8 cellular contexts compared by ENCODE assay signal in genomic region chr2:61178603-61179545, GRCh38. TPM values are rescaled to one million over a fixed set of nuclear protein-coding genes. Genes with fewer than 3 reads are reported as not detected.
A peak's percentile ranks its signal among the peaks of the same experiment; 100 is the strongest.
DNase-seq lines count a peak whose midpoint lies in the region; ATAC-seq, FAIRE-seq and TF ChIP-seq lines count a peak whose summit lies in the region.

No MANE protein-coding gene starts in this region.

- DNase-seq in AG04450 (ENCODE audit: low read depth, low spot score): no peak
- no peak for DNase-seq in HFF-Myc (ENCODE audit: extremely low read depth, low read depth)
- peak; percentile 30 for DNase-seq in astrocyte (ENCODE audit: low read depth)
- no peak for DNase-seq in memory B cell (ENCODE audit: low spot score in 2 of 2)
- no peak for DNase-seq in left colon
- no peak for DNase-seq in AG08396 (ENCODE audit: low spot score)
- no peak for DNase-seq in HUDEP-2 (lab: John Stamatoyannopoulos, UW; ENCODE audit: unreplicated experiment in 76 of 76)

- H2AFZ ChIP-seq in astrocyte (ENCODE audit: low read depth, low read length): no peak overlapping the region

- intact Hi-C loops in left colon (cut with DNase I, micrococcal nuclease): loop anchor here in 1 of 2 donors (10.0 kb wide), 1 partner anchor 304 kb away; no protein-coding TSS in a partner anchor

- ATAC-seq in memory B cell (ENCODE audit: low read depth) (no peak), left colon (no peak), GM18867 (IDR thresholded peaks at IDR 0.05; ENCODE audit: unreplicated experiment) (no peak)

- H3K9me3 Mint-ChIP-seq in astrocyte (ENCODE audit: unreplicated experiment) (peaks cover 2% of the 10 kb centered on the region), memory B cell (no peaks in the 10 kb centered on the region)

- peaks cover 39% of the 10 kb centered on the region for H3K4me1 ChIP-seq in astrocyte (ENCODE audit: insufficient read depth, low read length)

- H3K27ac ChIP-seq in AG04450 (ENCODE audit: low read depth, low read length): peak overlapping the region; percentile 52
- H3K27ac ChIP-seq in astrocyte (ENCODE audit: low read depth, low read length): peak overlapping the region; percentile 1

- H3K4me1 Mint-ChIP-seq in astrocyte (ENCODE audit: low read depth, unreplicated experiment) (peaks cover 34% of the 10 kb centered on the region), memory B cell (peaks cover 51% of the 10 kb centered on the region)

- POLR2A ChIA-PET in AG04450 (lab: Yijun Ruan, JAX): interaction anchor here (1.3 to 1.4 kb wide), 3 partner anchors 34 to 358 kb away, joined by 3 to 4 read pairs (median 3); no protein-coding TSS in a partner anchor

- TF ChIP-seq CTCF in AG04450 (IDR thresholded peaks at IDR 0.05; ENCODE audit: low read depth, low read length) (no peak), HFF-Myc (IDR thresholded peaks at IDR 0.05; ENCODE audit: low read depth, low read length, missing control alignments) (no peak), astrocyte (IDR thresholded peaks at IDR 0.05; ENCODE audit: insufficient read depth, low read depth, low read length) (no peak)

- CTCF ChIA-PET in AG04450 (lab: Charles Lee): no interaction called here

- H3K9me3 ChIP-seq in AG04450 (ENCODE audit: control insufficient read depth, insufficient read depth, low read length) (peaks cover 3% of the 10 kb centered on the region; the same call in 1 of the 2 replicates), astrocyte (ENCODE audit: insufficient read depth, low read depth, low read length) (no peaks in the 10 kb centered on the region)

- H3K27me3 ChIP-seq in AG04450 (ENCODE audit: control insufficient read depth, insufficient read depth, low read length) (no peaks in the 10 kb centered on the region), astrocyte (ENCODE audit: insufficient read depth, low read length) (no peaks in the 10 kb centered on the region)

- H3K36me3 Mint-ChIP-seq in astrocyte (ENCODE audit: low read depth, unreplicated experiment): peaks cover 5% of the 10 kb centered on the region
- H3K36me3 Mint-ChIP-seq in memory B cell: peaks cover 8% of the 10 kb centered on the region

- H4K20me1 ChIP-seq in astrocyte (ENCODE audit: insufficient read depth, low read length): peaks cover 10% of the 10 kb centered on the region

- peaks cover 14% of the 10 kb centered on the region for H3K36me3 ChIP-seq in astrocyte (ENCODE audit: insufficient read depth, low read length)

- H3K27ac Mint-ChIP-seq in astrocyte (ENCODE audit: unreplicated experiment) (peak overlapping the region; percentile 83), memory B cell (peak overlapping the region; percentile 94)

- H3K9ac ChIP-seq in astrocyte (ENCODE audit: low read length): peak overlapping the region; percentile 3

- H3K4me3 Mint-ChIP-seq in astrocyte (ENCODE audit: unreplicated experiment): peak overlapping the region; percentile 86
- peak overlapping the region; percentile 96 for H3K4me3 Mint-ChIP-seq in memory B cell

- no peak for FAIRE-seq in astrocyte (lab: Jason Lieb, UNC)

- peak overlapping the region; percentile 71 for H3K4me3 ChIP-seq in AG04450 (ENCODE audit: low read depth, low read length)
- H3K4me3 ChIP-seq in HFF-Myc (replicated peaks; ENCODE audit: low read depth, low read length): peak overlapping the region; percentile 59
- H3K4me3 ChIP-seq in astrocyte (ENCODE audit: insufficient read depth, low read depth, low read length): peak overlapping the region; percentile 66

- peaks cover 6% of the 10 kb centered on the region for H3K27me3 Mint-ChIP-seq in astrocyte (ENCODE audit: low read depth, unreplicated experiment)
- H3K27me3 Mint-ChIP-seq in memory B cell: no peaks in the 10 kb centered on the region

- peak overlapping the region; percentile 85 for H3K4me2 ChIP-seq in astrocyte (ENCODE audit: low read length)

- peaks cover 52% of the 10 kb centered on the region for H3K79me2 ChIP-seq in astrocyte (ENCODE audit: insufficient read depth, low read length)

RNA-seq across cellular contexts. Expression of gene C2orf74, which starts 16.9 kb away (rescaled TPM):
- 15.3 and 21.7 TPM in 2 replicates for polyA plus RNA-seq in AG04450 (2011; rRNA removed)
- 4.6 and 4.9 TPM in 2 replicates for polyA minus RNA-seq in AG04450 (2011; rRNA and poly(A)+ RNA removed)
- total RNA-seq in astrocyte (9.0 and 11.5 TPM in 2 replicates), left colon (1 to 10 TPM; 2.0 to 2.2 TPM)
